ENCODE assay signal across 19 cellular contexts in the genomic region with DNA sequence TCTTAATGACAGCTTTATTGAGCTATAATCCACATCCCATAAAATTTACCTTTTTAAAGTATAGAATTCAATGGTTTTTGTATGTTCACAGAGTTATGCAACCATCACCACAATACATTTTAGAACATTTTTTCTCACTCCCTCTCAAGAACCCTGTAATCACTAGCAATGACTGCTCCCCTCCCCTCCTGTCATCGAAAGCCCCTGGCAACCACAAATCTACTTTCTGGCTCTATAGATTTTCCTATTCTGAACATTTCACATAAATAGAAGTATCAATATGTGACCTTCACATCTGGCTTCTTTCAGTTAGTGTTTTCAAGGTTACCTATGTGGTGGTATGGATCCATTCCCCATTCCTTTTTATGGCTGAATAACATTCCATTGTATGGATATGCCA. TPM values are rescaled to one million over a fixed set of nuclear protein-coding genes. Genes with fewer than 3 reads are reported as not detected.
DNase-seq lines count a peak whose midpoint lies in the region; ATAC-seq and TF ChIP-seq lines count a peak whose summit lies in the region.
"Had no signal": no experiment of that assay in that cellular context is flagged by ENCODE, and none has a peak within 500 bp of the region (broad histone marks: within the 10 kb centered on the region; RNA-seq: fewer than 3 reads in every experiment).

No MANE protein-coding gene starts in this region.

- no peaks in the 10 kb centered on the region for H3K79me2 ChIP-seq in hepatocyte

- peaks cover 18% of the 10 kb centered on the region for H3K9me3 Mint-ChIP-seq in activated CD4-positive, alpha-beta T cell treated with anti-CD3 and anti-CD28 coated beads, Interleukin-2, amount 10 ng/mL, durations not matched to agents 7 days and 5 days
- peaks cover 1 to 9% of the 10 kb centered on the region in 2 donors for H3K9me3 Mint-ChIP-seq in activated naive CD4-positive, alpha-beta T cell treated with anti-CD3 and anti-CD28 coated beads, Interleukin-2, amount 50 U/mL, for 72 hours
- H3K9me3 Mint-ChIP-seq: dendritic cell treated with granulocyte-macrophage colony-stimulating factor and Interleukin-4, amounts not matched to agents 40 ng/mL and 50 ng/mL, for 4 days had no signal

- no peak for TF ChIP-seq POLR2A in vagina (IDR thresholded peaks at IDR 0.05)

- TF ChIP-seq CTCF in GM20000 (IDR thresholded peaks at IDR 0.05; ENCODE audit: extremely low read depth, missing control alignments) (no peak), hepatocyte (IDR thresholded peaks at IDR 0.05; ENCODE audit: poor library complexity) (no peak), vagina (IDR thresholded peaks at IDR 0.05) (no peak), right atrium auricular region (IDR thresholded peaks at IDR 0.05) (no peak)

- H3K4me3 Mint-ChIP-seq in activated CD4-positive, alpha-beta T cell treated with anti-CD3 and anti-CD28 coated beads, Interleukin-2, amount 10 ng/mL, durations not matched to agents 7 days and 5 days = peak overlapping the region; percentile 86
- H3K4me3 Mint-ChIP-seq: brain; dendritic cell treated with granulocyte-macrophage colony-stimulating factor and Interleukin-4, amounts not matched to agents 40 ng/mL and 50 ng/mL, for 4 days had no signal

- peak overlapping the region; percentile 89 for H3K27ac Mint-ChIP-seq in activated CD4-positive, alpha-beta T cell treated with anti-CD3 and anti-CD28 coated beads, Interleukin-2, amount 10 ng/mL, durations not matched to agents 7 days and 5 days
- peak overlapping the region; percentile 98 to 100 for H3K27ac Mint-ChIP-seq in activated naive CD4-positive, alpha-beta T cell treated with anti-CD3 and anti-CD28 coated beads, Interleukin-2, amount 50 U/mL, for 72 hours
- H3K27ac Mint-ChIP-seq: brain; dendritic cell treated with granulocyte-macrophage colony-stimulating factor and Interleukin-4, amounts not matched to agents 40 ng/mL and 50 ng/mL, for 4 days had no signal

- H3K9me3 ChIP-seq in hepatocyte (ENCODE audit: low read depth) (peaks cover 3% of the 10 kb centered on the region), vagina (no peaks in the 10 kb centered on the region), right atrium auricular region (no peaks in the 10 kb centered on the region)
- H3K9me3 ChIP-seq: HAP-1, psoas muscle had no signal

- no peaks in the 10 kb centered on the region for H3K9me2 ChIP-seq in hepatocyte (replicated peaks; ENCODE audit: insufficient read depth)

- DNase-seq in activated CD4-positive, alpha-beta T cell treated with anti-CD3 and anti-CD28 coated beads, Interleukin-2, amount 10 ng/mL, durations not matched to agents 7 days and 5 days = no peak
- no peak for DNase-seq in activated CD4-positive, alpha-beta T cell treated with anti-CD3 and anti-CD28 coated beads for 1 hour
- peak; percentile 10 for DNase-seq in GM20000 (ENCODE audit: low spot score)
- DNase-seq in activated naive CD4-positive, alpha-beta T cell treated with anti-CD3 and anti-CD28 coated beads, Interleukin-2, amount 50 U/mL, for 72 hours (ENCODE audit: low spot score in 2 of 2) = no peak
- DNase-seq in stimulated activated CD8-positive, alpha-beta memory T cell treated with anti-CD3 and anti-CD28 coated beads, Interleukin-4, amount 100 ng/mL, for 48 hours = peak; percentile 36
- DNase-seq in hepatocyte (ENCODE audit: low spot score) = no peak
- DNase-seq in vagina (ENCODE audit: extremely low spot score in 2 of 2) = no peak
- no peak for DNase-seq in right atrium auricular region (ENCODE audit: low spot score)
- DNase-seq: Caco-2, mammary epithelial cell, NCI-H1436 treated with DMSO at 0.1 percent for 48 hours, NCI-H226, psoas muscle had no signal

- POLR2A ChIA-PET in activated CD4-positive, alpha-beta T cell treated with anti-CD3 and anti-CD28 coated beads, Interleukin-2, amount 10 ng/mL, durations not matched to agents 7 days and 5 days (lab: Charles Lee) = no interaction called here

- H3K36me3 Mint-ChIP-seq in activated CD4-positive, alpha-beta T cell treated with anti-CD3 and anti-CD28 coated beads, Interleukin-2, amount 10 ng/mL, durations not matched to agents 7 days and 5 days (ENCODE audit: low read depth) = peaks cover 68% of the 10 kb centered on the region
- H3K36me3 Mint-ChIP-seq in activated naive CD4-positive, alpha-beta T cell treated with anti-CD3 and anti-CD28 coated beads, Interleukin-2, amount 50 U/mL, for 72 hours = peaks cover 55 to 80% of the 10 kb centered on the region in 2 donors
- H3K36me3 Mint-ChIP-seq: brain had no signal

- no peak overlapping the region for H3K4me2 ChIP-seq in hepatocyte

- H3K4me1 Mint-ChIP-seq in activated CD4-positive, alpha-beta T cell treated with anti-CD3 and anti-CD28 coated beads, Interleukin-2, amount 10 ng/mL, durations not matched to agents 7 days and 5 days = peaks cover 38% of the 10 kb centered on the region

- H3K4me3 ChIP-seq in hepatocyte (no peak overlapping the region), vagina (no peak overlapping the region), right atrium auricular region (no peak overlapping the region)
- H3K4me3 ChIP-seq: HAP-1, psoas muscle had no signal

- CTCF ChIA-PET in activated CD4-positive, alpha-beta T cell treated with anti-CD3 and anti-CD28 coated beads, Interleukin-2, amount 10 ng/mL, durations not matched to agents 7 days and 5 days (lab: Charles Lee) = interaction anchor here (0.6 to 2.9 kb wide), 3 partner anchors 10 to 1883 kb away, joined by 3 to 7 read pairs (median 3); no protein-coding TSS in a partner anchor

- no peaks in the 10 kb centered on the region for H4K20me1 ChIP-seq in hepatocyte (ENCODE audit: insufficient read depth, poor library complexity, severe bottlenecking)

- 92% methylated on average over 1 of the region's 1 CpG for WGBS in hepatocyte (ENCODE audit: low lambda C conversion rate, missing lambda C conversion rate)

- no peaks in the 10 kb centered on the region for H3K36me3 ChIP-seq in hepatocyte (replicated peaks; ENCODE audit: insufficient read depth, low read depth)
- H3K36me3 ChIP-seq in vagina = no peaks in the 10 kb centered on the region
- no peaks in the 10 kb centered on the region for H3K36me3 ChIP-seq in right atrium auricular region
- H3K36me3 ChIP-seq: HAP-1 had no signal

- peaks cover 5% of the 10 kb centered on the region for H3K27me3 Mint-ChIP-seq in activated CD4-positive, alpha-beta T cell treated with anti-CD3 and anti-CD28 coated beads, Interleukin-2, amount 10 ng/mL, durations not matched to agents 7 days and 5 days

- intact Hi-C loops in vagina (cut with DNase I) = no loop called here

- ATAC-seq in activated naive CD4-positive, alpha-beta T cell treated with anti-CD3 and anti-CD28 coated beads, Interleukin-2, amount 50 U/mL, for 72 hours = peak; percentile 2 to 3
- ATAC-seq: psoas muscle had no signal

- no peak overlapping the region for H2AFZ ChIP-seq in hepatocyte

- H3K27ac ChIP-seq in hepatocyte (no peak overlapping the region), vagina (no peak overlapping the region), right atrium auricular region (no peak overlapping the region)
- H3K27ac ChIP-seq: psoas muscle had no signal

- H3K4me1 ChIP-seq in hepatocyte (ENCODE audit: insufficient read depth) = no peaks in the 10 kb centered on the region
- H3K4me1 ChIP-seq in vagina = no peaks in the 10 kb centered on the region
- no peaks in the 10 kb centered on the region for H3K4me1 ChIP-seq in right atrium auricular region
- H3K4me1 ChIP-seq: Caco-2, HAP-1, psoas muscle had no signal

- H3K27me3 ChIP-seq in hepatocyte (no peaks in the 10 kb centered on the region), vagina (no peaks in the 10 kb centered on the region), right atrium auricular region (no peaks in the 10 kb centered on the region)

RNA-seq across cellular contexts. Expression of a gene that starts 0.8 kb away (rescaled TPM):
- total RNA-seq in activated CD4-positive, alpha-beta T cell treated with anti-CD3 and anti-CD28 coated beads, Interleukin-2, amount 10 ng/mL, durations not matched to agents 7 days and 5 days = 100 to 1,000 TPM; 281 to 323 TPM
- total RNA-seq in activated naive CD4-positive, alpha-beta T cell treated with anti-CD3 and anti-CD28 coated beads, Interleukin-2, amount 50 U/mL, for 72 hours = 100 to 1,000 TPM; 287 to 301 TPM
- 0.16 and 2.8 TPM in 2 replicates for total RNA-seq in hepatocyte
- polyA plus RNA-seq in hepatocyte = 2.9 and 4.1 TPM in 2 replicates
- total RNA-seq in vagina = not detected
- under 1 TPM in 1 of 2 donors, not detected in 1; 0.28 TPM for total RNA-seq in right atrium auricular region
- total RNA-seq: Caco-2, G401, HT-29 had no signal
- polyA plus RNA-seq: neural cell had no signal

Comparison
In these comparisons a context has a peak if more than half of its experiments do, and no peak if none do; other contexts are left out.
1. DNase-seq: peak in GM20000 (single experiment) and stimulated activated CD8-positive, alpha-beta memory T cell treated with anti-CD3 and anti-CD28 coated beads, Interleukin-4, amount 100 ng/mL, for 48 hours (single experiment); none in activated CD4-positive, alpha-beta T cell treated with anti-CD3 and anti-CD28 coated beads, Interleukin-2, amount 10 ng/mL, durations not matched to agents 7 days and 5 days (single experiment), activated CD4-positive, alpha-beta T cell treated with anti-CD3 and anti-CD28 coated beads for 1 hour (single experiment), activated naive CD4-positive, alpha-beta T cell treated with anti-CD3 and anti-CD28 coated beads, Interleukin-2, amount 50 U/mL, for 72 hours (0 of 2), hepatocyte (single experiment), vagina (0 of 2) and right atrium auricular region (single experiment).
2. RNA of a gene that starts 0.8 kb away (total RNA-seq): 281 to 323 TPM in activated CD4-positive, alpha-beta T cell treated with anti-CD3 and anti-CD28 coated beads, Interleukin-2, amount 10 ng/mL, durations not matched to agents 7 days and 5 days and 287 to 301 TPM in activated naive CD4-positive, alpha-beta T cell treated with anti-CD3 and anti-CD28 coated beads, Interleukin-2, amount 50 U/mL, for 72 hours; 0.16 to 2.8 TPM in hepatocyte, 0.28 TPM in right atrium auricular region and not detected in vagina (single experiment); every median in the first group is over 10 times any median in the second.